In the genomic region with DNA sequence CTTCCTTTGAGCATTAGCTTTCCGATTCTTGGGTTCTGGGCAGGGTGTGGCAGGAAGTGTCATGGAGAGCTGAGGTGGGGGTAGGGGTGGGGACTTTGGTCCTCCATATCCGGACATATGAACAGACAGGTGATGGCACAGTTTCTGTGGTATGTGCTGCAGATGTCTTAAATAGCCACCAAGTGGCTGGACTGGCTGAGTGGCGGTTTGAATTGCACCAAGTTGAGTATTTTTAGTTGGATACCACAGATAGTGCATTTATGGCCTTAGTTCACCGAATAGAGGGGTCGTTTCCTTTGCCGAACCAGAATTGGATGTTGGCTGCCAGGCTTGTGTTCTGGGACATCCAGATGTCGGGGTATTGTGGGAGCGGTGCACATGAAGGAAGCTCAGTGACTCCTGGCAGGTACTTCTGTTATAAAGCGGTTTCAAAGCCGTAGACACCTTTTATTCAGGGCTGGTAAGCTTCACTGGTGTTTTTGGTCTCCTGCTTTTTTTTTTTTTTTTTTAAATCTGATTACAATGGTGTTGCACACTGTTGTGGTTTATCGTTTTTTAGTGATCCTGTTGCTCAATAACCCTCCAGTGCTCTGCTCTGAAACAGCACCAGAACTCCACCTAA, we compare ENCODE assay signal across 8 cellular contexts. TPM values are rescaled to one million over a fixed set of nuclear protein-coding genes. Genes with fewer than 3 reads are reported as not detected.
DNase-seq lines count a peak whose midpoint lies in the region; ATAC-seq and TF ChIP-seq lines count a peak whose summit lies in the region.

No MANE protein-coding gene starts in this region.

- intact Hi-C loops in activated T-helper 1 cell treated with anti-CD3 and anti-CD28 coated beads, Interleukin-12 subunit alpha, Interleukin-12 subunit beta, Interleukin-2, Interleukin-4 antibody, amounts not matched to agents 30 ng/mL and 10 ng/mL and 1 ng/mL, durations not matched to agents 14 hours and 24 hours and 36 hours (cut with micrococcal nuclease) = loop anchor here (1.0 to 5.0 kb wide), 5 partner anchors 7 to 353 kb away; a partner anchor contains a TSS
- intact Hi-C loops in left lung (cut with DNase I) (no loop called here), head of caudate nucleus (cut with DNase I) (no loop called here)

- H4K20me1 ChIP-seq in DOHH2 (ENCODE audit: control insufficient read depth, insufficient read depth, low read depth, low read length) = no peaks in the 10 kb centered on the region

- H3K4me1 Mint-ChIP-seq in activated T-helper 1 cell treated with anti-CD3 and anti-CD28 coated beads, Interleukin-12 subunit alpha, Interleukin-12 subunit beta, Interleukin-2, Interleukin-4 antibody, amounts not matched to agents 30 ng/mL and 10 ng/mL and 1 ng/mL, durations not matched to agents 14 hours and 24 hours and 36 hours (ENCODE audit: low read depth) = peaks cover 95% of the 10 kb centered on the region

- peaks cover 52% of the 10 kb centered on the region for H3K79me2 ChIP-seq in DOHH2 (ENCODE audit: control insufficient read depth, low read length)

- peaks cover 15% of the 10 kb centered on the region for H3F3A ChIP-seq in DOHH2 (ENCODE audit: control insufficient read depth, insufficient read depth)

- H3K36me3 ChIP-seq in DOHH2 (ENCODE audit: control insufficient read depth, low read length) (peaks cover 5% of the 10 kb centered on the region; the same call in 1 of the 2 replicates), left lung (no peaks in the 10 kb centered on the region)

- H3K4me1 ChIP-seq in DOHH2 (ENCODE audit: control insufficient read depth, low read length) = peaks cover 100% of the 10 kb centered on the region
- peaks cover 0 to 86% of the 10 kb centered on the region in 2 donors for H3K4me1 ChIP-seq in left lung

- peaks cover 20% of the 10 kb centered on the region for H3K36me3 Mint-ChIP-seq in activated T-helper 1 cell treated with anti-CD3 and anti-CD28 coated beads, Interleukin-12 subunit alpha, Interleukin-12 subunit beta, Interleukin-2, Interleukin-4 antibody, amounts not matched to agents 30 ng/mL and 10 ng/mL and 1 ng/mL, durations not matched to agents 14 hours and 24 hours and 36 hours (ENCODE audit: low read depth)

- H3K4me2 ChIP-seq in DOHH2 (ENCODE audit: low read length) = peak overlapping the region; percentile 78

- H3K27me3 ChIP-seq in DOHH2 (ENCODE audit: control insufficient read depth, low read length) = no peaks in the 10 kb centered on the region
- H3K27me3 ChIP-seq in left lung = no peaks in the 10 kb centered on the region

- H3K27ac Mint-ChIP-seq in activated T-helper 1 cell treated with anti-CD3 and anti-CD28 coated beads, Interleukin-12 subunit alpha, Interleukin-12 subunit beta, Interleukin-2, Interleukin-4 antibody, amounts not matched to agents 30 ng/mL and 10 ng/mL and 1 ng/mL, durations not matched to agents 14 hours and 24 hours and 36 hours = peak overlapping the region; percentile 100

- ATAC-seq in GM19455 (IDR thresholded peaks at IDR 0.05; ENCODE audit: unreplicated experiment) (peak; percentile 63), HG03469 (IDR thresholded peaks at IDR 0.05; ENCODE audit: unreplicated experiment) (peak; percentile 40), left lung (no peak)

- H3K4me3 ChIP-seq in DOHH2 (ENCODE audit: low read length) (peak overlapping the region; percentile 69), left lung (no peak overlapping the region)

- H3K4me3 Mint-ChIP-seq in activated T-helper 1 cell treated with anti-CD3 and anti-CD28 coated beads, Interleukin-12 subunit alpha, Interleukin-12 subunit beta, Interleukin-2, Interleukin-4 antibody, amounts not matched to agents 30 ng/mL and 10 ng/mL and 1 ng/mL, durations not matched to agents 14 hours and 24 hours and 36 hours = peak overlapping the region; percentile 83

- peak overlapping the region; percentile 82 for H3K27ac ChIP-seq in DOHH2 (ENCODE audit: low read depth, low read length)
- peak overlapping the region in 1 of 2 donors; percentile 74 for H3K27ac ChIP-seq in left lung

- H3K9me3 ChIP-seq in DOHH2 (ENCODE audit: control insufficient read depth, insufficient read depth, low read length) (no peaks in the 10 kb centered on the region), left lung (no peaks in the 10 kb centered on the region)

- H3K9me3 Mint-ChIP-seq in activated T-helper 1 cell treated with anti-CD3 and anti-CD28 coated beads, Interleukin-12 subunit alpha, Interleukin-12 subunit beta, Interleukin-2, Interleukin-4 antibody, amounts not matched to agents 30 ng/mL and 10 ng/mL and 1 ng/mL, durations not matched to agents 14 hours and 24 hours and 36 hours = no peaks in the 10 kb centered on the region

- no peaks in the 10 kb centered on the region for H3K27me3 Mint-ChIP-seq in activated T-helper 1 cell treated with anti-CD3 and anti-CD28 coated beads, Interleukin-12 subunit alpha, Interleukin-12 subunit beta, Interleukin-2, Interleukin-4 antibody, amounts not matched to agents 30 ng/mL and 10 ng/mL and 1 ng/mL, durations not matched to agents 14 hours and 24 hours and 36 hours (ENCODE audit: insufficient read depth)

- H3K9me2 ChIP-seq in DOHH2 (replicated peaks; ENCODE audit: control insufficient read depth, low read length) = no peaks in the 10 kb centered on the region

- TF ChIP-seq CTCF in DOHH2 (IDR thresholded peaks at IDR 0.05; ENCODE audit: low read depth, low read length, poor library complexity, severe bottlenecking) (peak; percentile 9), left lung (IDR thresholded peaks at IDR 0.05) (no peak)

- DNase-seq in activated T-helper 1 cell treated with anti-CD3 and anti-CD28 coated beads, Interleukin-12 subunit alpha, Interleukin-12 subunit beta, Interleukin-2, Interleukin-4 antibody, amounts not matched to agents 30 ng/mL and 10 ng/mL and 1 ng/mL, durations not matched to agents 14 hours and 24 hours and 36 hours (ENCODE audit: low spot score) = peak; percentile 63
- DNase-seq in NCI-H2029 treated with DMSO at 0.1 percent for 48 hours (lab: John Stamatoyannopoulos, UW) (no peak), left lung (no peak), head of caudate nucleus (no peak), iPS-NIHi7 (ENCODE audit: extremely low spot score) (no peak)

RNA-seq across cellular contexts. Expression of a gene that starts 15.1 kb away (rescaled TPM):
- 214 and 219 TPM in 2 replicates for total RNA-seq in activated T-helper 1 cell treated with anti-CD3 and anti-CD28 coated beads, Interleukin-12 subunit alpha, Interleukin-12 subunit beta, Interleukin-2, Interleukin-4 antibody, amounts not matched to agents 30 ng/mL and 10 ng/mL and 1 ng/mL, durations not matched to agents 14 hours and 24 hours and 36 hours
- total RNA-seq in left lung = 10 to 100 TPM; 15.6 to 30.1 TPM
